ENCODE assay signal across 8 cellular contexts in genomic region chr20:50346372-50347347, GRCh38.
A peak's percentile ranks its signal among the peaks of the same experiment; 100 is the strongest.
DNase-seq lines count a peak whose midpoint lies in the region; ATAC-seq and TF ChIP-seq lines count a peak whose summit lies in the region.

No MANE protein-coding gene starts in this region.

- CTCF ChIA-PET in CD4-positive, alpha-beta T cell (lab: Charles Lee), result no interaction called here
- CTCF ChIA-PET in HEK293T (lab: Yijun Ruan, JAX), result no interaction called here

- peaks cover 30% of the 10 kb centered on the region for H3K4me1 ChIP-seq in left ventricle myocardium inferior
- H3K4me1 ChIP-seq in skeletal muscle satellite cell (ENCODE audit: control insufficient read depth, insufficient read depth, low read length), result peaks cover 14% of the 10 kb centered on the region

- no peaks in the 10 kb centered on the region for H3K36me3 Mint-ChIP-seq in CD4-positive, alpha-beta T cell (ENCODE audit: low read depth)

- TF ChIP-seq CTCF in CD4-positive, alpha-beta T cell (IDR thresholded peaks at IDR 0.05), result no peak
- TF ChIP-seq CTCF in left ventricle myocardium inferior (IDR thresholded peaks at IDR 0.05; ENCODE audit: borderline replicate concordance), result no peak

- H3K27ac ChIP-seq in CD4-positive, alpha-beta T cell (ENCODE audit: low read depth, low read length), result no peak overlapping the region
- H3K27ac ChIP-seq in adipose tissue (ENCODE audit: low read depth, low read length) (peak overlapping the region; percentile 30), left ventricle myocardium inferior (replicated peaks) (peak overlapping the region; percentile 83)

- intact Hi-C loops in CD4-positive, alpha-beta T cell (cut with DNase I, micrococcal nuclease), result no loop called here
- intact Hi-C loops in left ventricle myocardium inferior (cut with micrococcal nuclease), result no loop called here

- no peaks in the 10 kb centered on the region for H3K9me3 ChIP-seq in CD4-positive, alpha-beta T cell (ENCODE audit: control insufficient read depth, low read length)
- H3K9me3 ChIP-seq in left ventricle myocardium inferior (replicated peaks) (no peaks in the 10 kb centered on the region), skeletal muscle satellite cell (replicated peaks; ENCODE audit: low read length) (no peaks in the 10 kb centered on the region)

- ATAC-seq in CD4-positive, alpha-beta T cell (ENCODE audit: poor library complexity), result peak; percentile 56
- ATAC-seq in HG03565 (IDR thresholded peaks at IDR 0.05; ENCODE audit: unreplicated experiment), result no peak
- no peak for ATAC-seq in HG02588 (IDR thresholded peaks at IDR 0.05; ENCODE audit: unreplicated experiment)

- H3K4me1 Mint-ChIP-seq in CD4-positive, alpha-beta T cell (ENCODE audit: low read depth), result peaks cover 11% of the 10 kb centered on the region

- H3K4me3 ChIP-seq in left ventricle myocardium inferior (peak overlapping the region; percentile 43), skeletal muscle satellite cell (ENCODE audit: low read length) (peak overlapping the region; percentile 34)

- no peak overlapping the region for H3K9ac ChIP-seq in skeletal muscle satellite cell (ENCODE audit: low read depth, low read length)

- H3K36me3 ChIP-seq in left ventricle myocardium inferior (no peaks in the 10 kb centered on the region), skeletal muscle satellite cell (ENCODE audit: insufficient read depth, low read length) (no peaks in the 10 kb centered on the region)

- H3K4me2 ChIP-seq in skeletal muscle satellite cell (ENCODE audit: low read length), result peak overlapping the region; percentile 59

- peak overlapping the region; percentile 29 for H3K27ac Mint-ChIP-seq in CD4-positive, alpha-beta T cell

- POLR2A ChIA-PET in CD4-positive, alpha-beta T cell (lab: Charles Lee), result interaction anchor here (0.6 kb wide), 1 partner anchor 37 kb away, joined by 4 read pairs; no protein-coding TSS in a partner anchor
- POLR2A ChIA-PET in HEK293T (lab: Yijun Ruan, JAX), result no interaction called here

- 34 to 59% (median 42%) methylated on average over 26 of the region's 26 CpGs for WGBS in adipose tissue, 3 donors

- no peaks in the 10 kb centered on the region for H3K9me3 Mint-ChIP-seq in CD4-positive, alpha-beta T cell

- H3K4me3 Mint-ChIP-seq in CD4-positive, alpha-beta T cell, result peak overlapping the region; percentile 11

- no peaks in the 10 kb centered on the region for H3K27me3 Mint-ChIP-seq in CD4-positive, alpha-beta T cell

- DNase-seq in CD4-positive, alpha-beta T cell, result peak in 3 of 10 experiments; percentile 17 to 28 (median 24)
- DNase-seq in NCI-H1436 (lab: John Stamatoyannopoulos, UW) (peak; percentile 70), left ventricle myocardium inferior (peak; percentile 92), HEK293T (ENCODE audit: extremely low spot score) (no peak)

- H3K27me3 ChIP-seq in CD4-positive, alpha-beta T cell (ENCODE audit: control insufficient read depth, insufficient read depth, low read length), result no peaks in the 10 kb centered on the region
- H3K27me3 ChIP-seq in left ventricle myocardium inferior (ENCODE audit: low read depth) (no peaks in the 10 kb centered on the region), skeletal muscle satellite cell (ENCODE audit: control insufficient read depth, insufficient read depth, low read length) (peaks cover 4% of the 10 kb centered on the region)

TF ChIP-seq in HEK293T, 16 proteins besides CTCF, POLR2A, EP300 and RAD21:
- TF ChIP-seq ZNF384 (IDR thresholded peaks at IDR 0.05), result no peak
- TF ChIP-seq FOXA1 (IDR thresholded peaks at IDR 0.05), result no peak
- TF ChIP-seq CTBP1 (IDR thresholded peaks at IDR 0.05; ENCODE audit: borderline replicate concordance), result no peak
- TF ChIP-seq HDGF (IDR thresholded peaks at IDR 0.05; ENCODE audit: borderline replicate concordance), result no peak
- TF ChIP-seq SUZ12 (IDR thresholded peaks at IDR 0.05), result no peak
TF ChIP-seq in HEK293T: peak in this region for 0.
